Comparison of ENCODE assay signal across 18 cellular contexts in genomic region chr10:62613429-62613828, GRCh38.
A peak's percentile ranks its signal among the peaks of the same experiment; 100 is the strongest.
DNase-seq lines count a peak whose midpoint lies in the region; ATAC-seq lines count a peak whose summit lies in the region.
"Had no signal": no experiment of that assay in that cellular context is flagged by ENCODE, and none has a peak within 500 bp of the region (broad histone marks: within the 10 kb centered on the region; RNA-seq: fewer than 3 reads in every experiment).

No MANE protein-coding gene starts in this region.

- no peak for DNase-seq in activated naive CD8-positive, alpha-beta T cell treated with anti-CD3 and anti-CD28 coated beads, Interleukin-2, amount 50 U/mL, for 24 hours
- DNase-seq in activated naive CD8-positive, alpha-beta T cell treated with anti-CD3 and anti-CD28 coated beads for 36 hours: no peak
- DNase-seq in fibroblast of peridontal ligament (ENCODE audit: extremely low read depth) (peak; percentile 57), NCI-H1930 (lab: John Stamatoyannopoulos, UW) (no peak), NCI-H2171 treated with DMSO at 0.1 percent for 48 hours (lab: John Stamatoyannopoulos, UW) (no peak), NCI-H128 (lab: John Stamatoyannopoulos, UW; ENCODE audit: unreplicated experiment) (no peak)
- DNase-seq: activated CD4-positive, alpha-beta T cell treated with anti-CD3 and anti-CD28 coated beads for 36 hours; activated CD8-positive, alpha-beta memory T cell treated with anti-CD3 and anti-CD28 coated beads, Interleukin-2, amount 50 U/mL, for 48 hours; CD8-positive, alpha-beta memory T cell; cerebellar nuclear complex; NCI-H1417 treated with DMSO at 0.1 percent for 48 hours; NCI-H2227 treated with DMSO at 0.1 percent for 48 hours; SHP77; sigmoid colon had no signal

- no peak overlapping the region for H3K4me3 Mint-ChIP-seq in activated naive CD8-positive, alpha-beta T cell treated with anti-CD3 and anti-CD28 coated beads, Interleukin-2, amount 50 U/mL, for 24 hours
- no peak overlapping the region for H3K4me3 Mint-ChIP-seq in activated naive CD8-positive, alpha-beta T cell treated with anti-CD3 and anti-CD28 coated beads for 36 hours
- no peak overlapping the region for H3K4me3 Mint-ChIP-seq in activated T-helper 17 cell treated with anti-CD3 and anti-CD28 coated beads, Interleukin-2, amount 50 U/mL, for 72 hours
- H3K4me3 Mint-ChIP-seq in stimulated activated memory B cell treated with anti-CD40 and anti-IgM and Interleukin-4, amounts not matched to agents 10 μg/mL and 1 μg/mL and 100 μg/mL, for 72 hours: no peak overlapping the region
- H3K4me3 Mint-ChIP-seq: activated CD4-positive, alpha-beta T cell treated with anti-CD3 and anti-CD28 coated beads for 36 hours; activated naive CD8-positive, alpha-beta T cell; CD8-positive, alpha-beta memory T cell; memory B cell had no signal

- ATAC-seq in activated naive CD8-positive, alpha-beta T cell treated with anti-CD3 and anti-CD28 coated beads, Interleukin-2, amount 50 U/mL, for 24 hours: no peak
- ATAC-seq in activated T-helper 17 cell treated with anti-CD3 and anti-CD28 coated beads, Interleukin-2, amount 50 U/mL, for 72 hours (replicated peaks): no peak
- no peak for ATAC-seq in stimulated activated memory B cell treated with anti-CD40 and anti-IgM and Interleukin-4, amounts not matched to agents 10 μg/mL and 1 μg/mL and 100 μg/mL, for 72 hours
- ATAC-seq: activated CD4-positive, alpha-beta T cell treated with anti-CD3 and anti-CD28 coated beads for 36 hours had no signal

- H3K27ac Mint-ChIP-seq in activated naive CD8-positive, alpha-beta T cell treated with anti-CD3 and anti-CD28 coated beads, Interleukin-2, amount 50 U/mL, for 24 hours: peak overlapping the region; percentile 21
- no peak overlapping the region for H3K27ac Mint-ChIP-seq in activated naive CD8-positive, alpha-beta T cell treated with anti-CD3 and anti-CD28 coated beads for 36 hours
- peak overlapping the region; percentile 48 for H3K27ac Mint-ChIP-seq in activated T-helper 17 cell treated with anti-CD3 and anti-CD28 coated beads, Interleukin-2, amount 50 U/mL, for 72 hours
- H3K27ac Mint-ChIP-seq in stimulated activated memory B cell treated with anti-CD40 and anti-IgM and Interleukin-4, amounts not matched to agents 10 μg/mL and 1 μg/mL and 100 μg/mL, for 72 hours: peak overlapping the region; percentile 73
- H3K27ac Mint-ChIP-seq: activated CD4-positive, alpha-beta T cell treated with anti-CD3 and anti-CD28 coated beads for 36 hours; memory B cell had no signal

- H3K4me1 Mint-ChIP-seq in activated naive CD8-positive, alpha-beta T cell treated with anti-CD3 and anti-CD28 coated beads, Interleukin-2, amount 50 U/mL, for 24 hours: peaks cover 60% of the 10 kb centered on the region
- H3K4me1 Mint-ChIP-seq in activated naive CD8-positive, alpha-beta T cell treated with anti-CD3 and anti-CD28 coated beads for 36 hours: peaks cover 42% of the 10 kb centered on the region
- peaks cover 17% of the 10 kb centered on the region for H3K4me1 Mint-ChIP-seq in activated T-helper 17 cell treated with anti-CD3 and anti-CD28 coated beads, Interleukin-2, amount 50 U/mL, for 72 hours
- H3K4me1 Mint-ChIP-seq in stimulated activated memory B cell treated with anti-CD40 and anti-IgM and Interleukin-4, amounts not matched to agents 10 μg/mL and 1 μg/mL and 100 μg/mL, for 72 hours: peaks cover 66% of the 10 kb centered on the region

- H3K9me3 Mint-ChIP-seq in activated naive CD8-positive, alpha-beta T cell treated with anti-CD3 and anti-CD28 coated beads, Interleukin-2, amount 50 U/mL, for 24 hours: no peaks in the 10 kb centered on the region
- H3K9me3 Mint-ChIP-seq in activated naive CD8-positive, alpha-beta T cell treated with anti-CD3 and anti-CD28 coated beads for 36 hours: peaks cover 1% of the 10 kb centered on the region
- H3K9me3 Mint-ChIP-seq in activated T-helper 17 cell treated with anti-CD3 and anti-CD28 coated beads, Interleukin-2, amount 50 U/mL, for 72 hours: no peaks in the 10 kb centered on the region
- H3K9me3 Mint-ChIP-seq in stimulated activated memory B cell treated with anti-CD40 and anti-IgM and Interleukin-4, amounts not matched to agents 10 μg/mL and 1 μg/mL and 100 μg/mL, for 72 hours: peaks cover 3% of the 10 kb centered on the region
- H3K9me3 Mint-ChIP-seq: CD8-positive, alpha-beta memory T cell; memory B cell had no signal

- no peaks in the 10 kb centered on the region for H3K36me3 Mint-ChIP-seq in activated naive CD8-positive, alpha-beta T cell treated with anti-CD3 and anti-CD28 coated beads, Interleukin-2, amount 50 U/mL, for 24 hours (ENCODE audit: low read depth)
- peaks cover 4% of the 10 kb centered on the region for H3K36me3 Mint-ChIP-seq in activated naive CD8-positive, alpha-beta T cell treated with anti-CD3 and anti-CD28 coated beads for 36 hours
- no peaks in the 10 kb centered on the region for H3K36me3 Mint-ChIP-seq in activated T-helper 17 cell treated with anti-CD3 and anti-CD28 coated beads, Interleukin-2, amount 50 U/mL, for 72 hours (ENCODE audit: low read depth)
- peaks cover 7% of the 10 kb centered on the region for H3K36me3 Mint-ChIP-seq in stimulated activated memory B cell treated with anti-CD40 and anti-IgM and Interleukin-4, amounts not matched to agents 10 μg/mL and 1 μg/mL and 100 μg/mL, for 72 hours
- H3K36me3 Mint-ChIP-seq: activated naive CD8-positive, alpha-beta T cell had no signal

- peaks cover 9% of the 10 kb centered on the region for H3K27me3 Mint-ChIP-seq in activated naive CD8-positive, alpha-beta T cell treated with anti-CD3 and anti-CD28 coated beads, Interleukin-2, amount 50 U/mL, for 24 hours
- H3K27me3 Mint-ChIP-seq in activated naive CD8-positive, alpha-beta T cell treated with anti-CD3 and anti-CD28 coated beads for 36 hours: peaks cover 8% of the 10 kb centered on the region
- H3K27me3 Mint-ChIP-seq in activated T-helper 17 cell treated with anti-CD3 and anti-CD28 coated beads, Interleukin-2, amount 50 U/mL, for 72 hours: peaks cover 4% of the 10 kb centered on the region
- H3K27me3 Mint-ChIP-seq in stimulated activated memory B cell treated with anti-CD40 and anti-IgM and Interleukin-4, amounts not matched to agents 10 μg/mL and 1 μg/mL and 100 μg/mL, for 72 hours: no peaks in the 10 kb centered on the region
- H3K27me3 Mint-ChIP-seq: activated naive CD8-positive, alpha-beta T cell had no signal
